In genomic region chr2:151827564-151828142, GRCh38 we compare ENCODE assay signal across 8 cellular contexts. TPM values are rescaled to one million over a fixed set of nuclear protein-coding genes. Genes with fewer than 3 reads are reported as not detected.
A peak's percentile ranks its signal among the peaks of the same experiment; 100 is the strongest.
DNase-seq lines count a peak whose midpoint lies in the region; ATAC-seq and TF ChIP-seq lines count a peak whose summit lies in the region.

No MANE protein-coding gene starts in this region.

- peak; percentile 24 for DNase-seq in DMS53 (lab: John Stamatoyannopoulos, UW)
- no peak for DNase-seq in DMS53 treated with DMSO at 0.1 percent for 48 hours (lab: John Stamatoyannopoulos, UW; ENCODE audit: unreplicated experiment)
- peak; percentile 56 for DNase-seq in GM23248
- no peak for DNase-seq in LNCaP clone FGC (ENCODE audit: low read depth)
- DNase-seq in glomerular visceral epithelial cell (ENCODE audit: extremely low spot score) = peak; percentile 45
- no peak for DNase-seq in osteocyte (ENCODE audit: extremely low spot score, unreplicated experiment)
- no peak for DNase-seq in NCI-H2196 treated with DMSO at 0.1 percent for 48 hours (lab: John Stamatoyannopoulos, UW; ENCODE audit: unreplicated experiment)

- peak overlapping the region; percentile 95 for H3K4me2 ChIP-seq in GM23248 (ENCODE audit: unreplicated experiment)

- in situ Hi-C loops in GM23248 (cut with MboI) = no loop called here

- H3K9ac ChIP-seq in GM23248 = peak overlapping the region; percentile 95

- H3K4me3 Mint-ChIP-seq in activated T-helper 17 cell treated with anti-CD3 and anti-CD28 coated beads, Interleukin-2, amount 50 U/mL, for 72 hours = peak overlapping the region; percentile 97
- peak overlapping the region; percentile 92 for H3K4me3 Mint-ChIP-seq in osteocyte (ENCODE audit: unreplicated experiment)

- no peaks in the 10 kb centered on the region for H3K36me3 ChIP-seq in GM23248 (ENCODE audit: low read depth)

- no peaks in the 10 kb centered on the region for H3K9me3 Mint-ChIP-seq in activated T-helper 17 cell treated with anti-CD3 and anti-CD28 coated beads, Interleukin-2, amount 50 U/mL, for 72 hours
- H3K9me3 Mint-ChIP-seq in osteocyte (ENCODE audit: unreplicated experiment) = no peaks in the 10 kb centered on the region

- H2AFZ ChIP-seq in GM23248 = peak overlapping the region; percentile 99

- peak overlapping the region; percentile 79 for H3K27ac Mint-ChIP-seq in activated T-helper 17 cell treated with anti-CD3 and anti-CD28 coated beads, Interleukin-2, amount 50 U/mL, for 72 hours
- peak overlapping the region; percentile 78 for H3K27ac Mint-ChIP-seq in osteocyte (ENCODE audit: unreplicated experiment)

- peak; percentile 36 for ATAC-seq in activated T-helper 17 cell treated with anti-CD3 and anti-CD28 coated beads, Interleukin-2, amount 50 U/mL, for 72 hours (replicated peaks)

- H3K4me1 ChIP-seq in GM23248 (ENCODE audit: insufficient read depth) = peaks cover 26% of the 10 kb centered on the region

- 0 to 2% methylated on average over 38 of the region's 38 CpGs for WGBS in GM23248 (ENCODE audit: low coverage in 1 of 2, low lambda C conversion rate in 2 of 2, missing lambda C conversion rate in 2 of 2), 2 experiments

- peak overlapping the region; percentile 55 for H3K27ac ChIP-seq in GM23248

- H4K20me1 ChIP-seq in GM23248 (ENCODE audit: insufficient read depth) = peaks cover 4% of the 10 kb centered on the region; the same call in 1 of the 2 replicates

- peaks cover 14% of the 10 kb centered on the region for H3K4me1 Mint-ChIP-seq in activated T-helper 17 cell treated with anti-CD3 and anti-CD28 coated beads, Interleukin-2, amount 50 U/mL, for 72 hours
- H3K4me1 Mint-ChIP-seq in osteocyte (ENCODE audit: unreplicated experiment) = peaks cover 38% of the 10 kb centered on the region

- TF ChIP-seq CTCF in LNCaP clone FGC (IDR thresholded peaks at IDR 0.05; ENCODE audit: control insufficient read depth, extremely low read depth, insufficient read depth) (no peak), osteocyte (IDR thresholded peaks at IDR 0.05) (no peak)

- no peaks in the 10 kb centered on the region for H3K27me3 ChIP-seq in GM23248 (replicated peaks; ENCODE audit: insufficient read depth)

- H3K79me2 ChIP-seq in GM23248 (ENCODE audit: insufficient read depth) = peaks cover 55% of the 10 kb centered on the region

- no peaks in the 10 kb centered on the region for H3K27me3 Mint-ChIP-seq in activated T-helper 17 cell treated with anti-CD3 and anti-CD28 coated beads, Interleukin-2, amount 50 U/mL, for 72 hours
- no peaks in the 10 kb centered on the region for H3K27me3 Mint-ChIP-seq in osteocyte (ENCODE audit: unreplicated experiment)

- H3K4me3 ChIP-seq in GM23248 (peak overlapping the region; percentile 82), LNCaP clone FGC (ENCODE audit: low read depth, low read length) (peak overlapping the region; percentile 87)

- H3K9me3 ChIP-seq in GM23248 (ENCODE audit: low read depth) = no peaks in the 10 kb centered on the region

- no peaks in the 10 kb centered on the region for H3K9me2 ChIP-seq in GM23248 (ENCODE audit: insufficient read depth)

- H3K36me3 Mint-ChIP-seq in activated T-helper 17 cell treated with anti-CD3 and anti-CD28 coated beads, Interleukin-2, amount 50 U/mL, for 72 hours (ENCODE audit: low read depth) = peaks cover 30% of the 10 kb centered on the region
- H3K36me3 Mint-ChIP-seq in osteocyte (ENCODE audit: unreplicated experiment) = no peaks in the 10 kb centered on the region

- H3F3A ChIP-seq in GM23248 (ENCODE audit: insufficient read depth) = peaks cover 7% of the 10 kb centered on the region

RNA-seq across cellular contexts. Expression of gene ARL5A, which starts 0.6 kb away (rescaled TPM):
- total RNA-seq in GM23248 (2014; rRNA removed; shearing (Covaris generic)) = 22.7 and 26.3 TPM in 2 replicates
- 12.5 and 15.4 TPM in 2 replicates for polyA plus RNA-seq in GM23248 (2016; fragmentation: Nextera tagmentation; extraction: Ambion mirVana)
- 10 to 100 TPM; 72.9 to 76.7 TPM for total RNA-seq in activated T-helper 17 cell treated with anti-CD3 and anti-CD28 coated beads, Interleukin-2, amount 50 U/mL, for 72 hours
- total RNA-seq in osteocyte = 41.6 and 46.5 TPM in 2 replicates

Comparison
In these comparisons a context has a peak if more than half of its experiments do, and no peak if none do; other contexts are left out.
1. DNase-seq: peak in DMS53 (single experiment), GM23248 (single experiment) and glomerular visceral epithelial cell (single experiment); none in DMS53 treated with DMSO at 0.1 percent for 48 hours (single experiment), LNCaP clone FGC (single experiment), osteocyte (single experiment) and NCI-H2196 treated with DMSO at 0.1 percent for 48 hours (single experiment).